8 cellular contexts compared by ENCODE assay signal in the genomic region with DNA sequence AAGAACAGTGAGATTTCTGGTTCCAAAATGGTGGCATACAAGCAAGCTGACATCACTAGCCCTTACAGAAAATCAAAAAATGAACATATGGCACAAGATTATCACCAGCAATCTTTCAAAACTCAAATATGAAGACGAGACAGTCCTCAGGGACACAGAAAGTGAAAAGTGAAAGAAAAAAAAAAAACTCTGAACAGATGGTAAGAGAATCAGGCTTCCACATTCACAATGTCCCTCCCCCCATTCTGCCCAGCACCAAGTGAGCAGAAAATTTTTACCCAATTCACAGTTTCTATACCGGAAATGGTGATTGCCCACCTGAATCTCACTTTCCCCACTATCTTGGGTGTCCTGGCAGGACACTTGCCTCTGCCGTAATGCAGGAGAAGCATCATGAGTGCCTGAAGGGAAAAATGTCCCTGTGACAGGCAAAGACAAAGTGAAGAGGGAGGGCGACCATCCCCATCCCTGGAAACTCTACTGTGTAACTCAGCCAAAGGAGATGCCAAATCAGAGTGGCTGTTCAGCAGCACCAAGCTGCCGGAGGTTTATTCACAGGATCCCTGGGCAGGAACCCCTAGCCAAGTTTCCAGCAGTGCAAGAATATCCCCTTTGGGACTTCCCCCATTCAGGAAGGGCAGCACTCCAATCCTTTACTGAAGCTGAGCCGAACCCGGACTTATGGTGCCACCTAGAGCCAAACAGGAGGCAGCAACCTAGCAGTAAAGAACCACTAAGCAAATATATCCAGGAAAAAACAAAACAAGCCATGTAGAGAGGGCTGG.
DNase-seq lines count a peak whose midpoint lies in the region; ATAC-seq, FAIRE-seq and TF ChIP-seq lines count a peak whose summit lies in the region.

No MANE protein-coding gene starts in this region.

- TF ChIP-seq POLR2A in gastroesophageal sphincter (IDR thresholded peaks at IDR 0.05), result no peak

- in situ Hi-C loops in KBM-7 (cut with MboI; ENCODE audit: low pct_unique_long_range_greater_than_20kb, low sequenced_read_pairs), result no loop called here

- H3K9ac ChIP-seq in adipocyte (ENCODE audit: low read length), result no peak overlapping the region

- CTCF ChIA-PET in A673 (lab: Charles Lee), result no interaction called here

- DNase-seq in A673 (ENCODE audit: low spot score) (peak; percentile 82), KBM-7 (peak; percentile 18), adipocyte (ENCODE audit: low read depth) (peak; percentile 1), pancreas (peak in 4 of 6 donors; percentile 21 to 37 (median 23)), sciatic nerve (ENCODE audit: low spot score) (no peak), GM19240 (ENCODE audit: insufficient read length, low spot score) (no peak)

- intact Hi-C loops in A673 (cut with micrococcal nuclease; ENCODE audit: unreplicated experiment), result loop anchor here (5.0 to 10.0 kb wide), 2 partner anchors 1750 to 1887 kb away; no protein-coding TSS in a partner anchor
- intact Hi-C loops in pancreas (cut with DNase I), result no loop called here
- intact Hi-C loops in sciatic nerve (cut with DNase I), result no loop called here

- no peaks in the 10 kb centered on the region for H3K9me3 ChIP-seq in A673 (ENCODE audit: low read depth, low read length, poor library complexity, severe bottlenecking)
- no peaks in the 10 kb centered on the region for H3K9me3 ChIP-seq in adipocyte (ENCODE audit: control insufficient read depth, low read length)
- H3K9me3 ChIP-seq in pancreas, result no peaks in the 10 kb centered on the region
- H3K9me3 ChIP-seq in gastroesophageal sphincter, result no peaks in the 10 kb centered on the region

- H3K27ac ChIP-seq in A673 (ENCODE audit: low read depth, low read length, poor library complexity, severe bottlenecking) (no peak overlapping the region), pancreas (no peak overlapping the region), gastroesophageal sphincter (no peak overlapping the region)

- POLR2A ChIA-PET in A673 (lab: Charles Lee; ENCODE audit: low non-redundant PET), result no interaction called here

- 52 to 63% methylated on average over 7 of the region's 7 CpGs for WGBS in pancreas, 2 donors
- 62% methylated on average over 5 of the region's 7 CpGs; no CpG with 5 or more reads in 1 of the 2 donors for WGBS in gastroesophageal sphincter (ENCODE audit: low coverage in 1 of 2), 2 donors

- TF ChIP-seq CTCF in A673 (conservative IDR thresholded peaks at IDR 0.05; ENCODE audit: low read depth, low read length), result peak; percentile 78
- TF ChIP-seq CTCF in pancreas (IDR thresholded peaks at IDR 0.05), result no peak
- no peak for TF ChIP-seq CTCF in gastroesophageal sphincter (IDR thresholded peaks at IDR 0.05)

- FAIRE-seq in pancreas (lab: Jason Lieb, UNC), result no peak

- H3K36me3 ChIP-seq in A673 (ENCODE audit: insufficient read depth, low read length, poor library complexity, severe bottlenecking), result no peaks in the 10 kb centered on the region
- H3K36me3 ChIP-seq in adipocyte (ENCODE audit: control insufficient read depth, insufficient read depth, low read length, severe bottlenecking), result no peaks in the 10 kb centered on the region
- H3K36me3 ChIP-seq in pancreas, result no peaks in the 10 kb centered on the region
- H3K36me3 ChIP-seq in gastroesophageal sphincter, result no peaks in the 10 kb centered on the region

- TF ChIP-seq EP300 in gastroesophageal sphincter (IDR thresholded peaks at IDR 0.05), result no peak

- ATAC-seq in GM19351 (IDR thresholded peaks at IDR 0.05; ENCODE audit: unreplicated experiment) (peak; percentile 60), pancreas (peak; percentile 48 to 87 (median 72)), sciatic nerve (no peak), gastroesophageal sphincter (no peak)

- BruUV-seq in A673 (replicated peaks; lab: Mats Ljungman, UMichigan), result no TSS peak

- H3K4me1 ChIP-seq in A673 (ENCODE audit: insufficient read depth, low read length, poor library complexity, severe bottlenecking), result peaks cover 7% of the 10 kb centered on the region
- no peaks in the 10 kb centered on the region for H3K4me1 ChIP-seq in adipocyte (ENCODE audit: control insufficient read depth, insufficient read depth, low read length)
- H3K4me1 ChIP-seq in pancreas, result no peaks in the 10 kb centered on the region
- peaks cover 0 to 6% (median 0%) of the 10 kb centered on the region in 3 donors for H3K4me1 ChIP-seq in gastroesophageal sphincter

- H3K27me3 ChIP-seq in A673 (replicated peaks; ENCODE audit: insufficient read depth, low read depth, low read length, poor library complexity), result peaks cover 39% of the 10 kb centered on the region
- no peaks in the 10 kb centered on the region for H3K27me3 ChIP-seq in adipocyte (replicated peaks; ENCODE audit: control insufficient read depth, insufficient read depth, low read length)
- H3K27me3 ChIP-seq in pancreas, result no peaks in the 10 kb centered on the region
- H3K27me3 ChIP-seq in gastroesophageal sphincter, result no peaks in the 10 kb centered on the region

- no peak overlapping the region for H3K4me3 ChIP-seq in A673 (ENCODE audit: low read depth, low read length, poor library complexity, severe bottlenecking)
- no peak overlapping the region for H3K4me3 ChIP-seq in adipocyte (ENCODE audit: low read length)
- H3K4me3 ChIP-seq in pancreas, result no peak overlapping the region
- H3K4me3 ChIP-seq in gastroesophageal sphincter, result no peak overlapping the region

Comparison
In these comparisons a context has a peak if more than half of its experiments do, and no peak if none do; other contexts are left out.
1. DNase-seq: peak in A673 (single experiment), KBM-7 (single experiment), adipocyte (single experiment) and pancreas (4 of 6); none in sciatic nerve (single experiment) and GM19240 (single experiment).
2. ATAC-seq: peak in GM19351 (single experiment) and pancreas (4 of 4); none in sciatic nerve (single experiment) and gastroesophageal sphincter (single experiment).